Comparison of ENCODE assay signal across 10 cellular contexts in genomic region chr2:180707867-180708205, GRCh38.
DNase-seq lines count a peak whose midpoint lies in the region; ATAC-seq and TF ChIP-seq lines count a peak whose summit lies in the region.
"Had no signal": no experiment of that assay in that cellular context is flagged by ENCODE, and none has a peak within 500 bp of the region (broad histone marks: within the 10 kb centered on the region; RNA-seq: fewer than 3 reads in every experiment).

No MANE protein-coding gene starts in this region.

- no peaks in the 10 kb centered on the region for H3K36me3 ChIP-seq in mesendoderm (ENCODE audit: control insufficient read depth, insufficient read depth, low read length)
- H3K36me3 ChIP-seq in gastroesophageal sphincter, result no peaks in the 10 kb centered on the region

- no peaks in the 10 kb centered on the region for H3K79me2 ChIP-seq in mesendoderm (ENCODE audit: control insufficient read depth, insufficient read depth, low read length)

- no peak for ATAC-seq in HG02970 (IDR thresholded peaks at IDR 0.05; ENCODE audit: low FRiP score, unreplicated experiment)
- no peak for ATAC-seq in HG03469 (IDR thresholded peaks at IDR 0.05; ENCODE audit: unreplicated experiment)
- no peak for ATAC-seq in gastroesophageal sphincter

- TF ChIP-seq CTCF in gastroesophageal sphincter (IDR thresholded peaks at IDR 0.05), result no peak

- H2AK5ac ChIP-seq in mesendoderm (ENCODE audit: low read length), result no peak overlapping the region

- no peak overlapping the region for H3K4me2 ChIP-seq in mesendoderm (ENCODE audit: low read length)

- no peak overlapping the region for H3K56ac ChIP-seq in mesendoderm (ENCODE audit: low read length)

- no peak overlapping the region for H2BK120ac ChIP-seq in mesendoderm (ENCODE audit: low read depth, low read length)

- H3K4ac ChIP-seq in mesendoderm (ENCODE audit: low read depth, low read length), result no peak overlapping the region

- no peaks in the 10 kb centered on the region for H3K27me3 ChIP-seq in mesendoderm (ENCODE audit: insufficient read depth, low read length, poor library complexity)
- H3K27me3 ChIP-seq in gastroesophageal sphincter, result no peaks in the 10 kb centered on the region

- no peak overlapping the region for H3K4me3 ChIP-seq in mesendoderm (ENCODE audit: low read length)
- no peak overlapping the region for H3K4me3 ChIP-seq in gastroesophageal sphincter
- H3K4me3 ChIP-seq: skin epidermis had no signal

- H3K27ac ChIP-seq in mesendoderm (ENCODE audit: low read depth, low read length) (no peak overlapping the region), gastroesophageal sphincter (no peak overlapping the region)
- H3K27ac ChIP-seq: skin epidermis had no signal

- H2BK15ac ChIP-seq in mesendoderm (replicated peaks; ENCODE audit: low read depth), result no peak overlapping the region

- H3K4me1 ChIP-seq in mesendoderm (ENCODE audit: control insufficient read depth, low read depth, low read length), result no peaks in the 10 kb centered on the region
- H3K4me1 ChIP-seq in gastroesophageal sphincter, result no peaks in the 10 kb centered on the region

- no peak for TF ChIP-seq POLR2A in gastroesophageal sphincter (IDR thresholded peaks at IDR 0.05)

- no peak overlapping the region for H4K5ac ChIP-seq in mesendoderm (ENCODE audit: low read length)

- H2BK5ac ChIP-seq in mesendoderm (ENCODE audit: low read length), result no peak overlapping the region

- no peak overlapping the region for H3K9ac ChIP-seq in mesendoderm (ENCODE audit: low read length)

- H4K8ac ChIP-seq in mesendoderm (ENCODE audit: low read depth, low read length), result no peak overlapping the region

- no peaks in the 10 kb centered on the region for H3K79me1 ChIP-seq in mesendoderm (ENCODE audit: low read length)

- H3K9me3 ChIP-seq in gastroesophageal sphincter, result no peaks in the 10 kb centered on the region

- H3K23ac ChIP-seq in mesendoderm (ENCODE audit: low read length), result no peak overlapping the region

- DNase-seq in Daoy (ENCODE audit: low read depth) (peak; percentile 78), NCI-H2081 (lab: John Stamatoyannopoulos, UW) (peak; percentile 54 to 90), amniotic epithelial cell (ENCODE audit: low read depth) (peak; percentile 96), mesendoderm (peak; percentile 8), NCI-H2196 treated with DMSO at 0.1 percent for 48 hours (lab: John Stamatoyannopoulos, UW; ENCODE audit: unreplicated experiment) (no peak)
- DNase-seq: activated CD4-positive, alpha-beta T cell treated with anti-CD3 and anti-CD28 coated beads, Interleukin-2, amount 10 ng/mL, durations not matched to agents 7 days and 5 days had no signal

- no peak overlapping the region for H3K18ac ChIP-seq in mesendoderm (ENCODE audit: low read length)

- no peak for TF ChIP-seq EP300 in gastroesophageal sphincter (IDR thresholded peaks at IDR 0.05)
